8 cellular contexts compared by ENCODE assay signal in genomic region chr6:30685977-30686907, GRCh38. TPM values are rescaled to one million over a fixed set of nuclear protein-coding genes. Genes with fewer than 3 reads are reported as not detected.
DNase-seq lines count a peak whose midpoint lies in the region; ATAC-seq, FAIRE-seq and TF ChIP-seq lines count a peak whose summit lies in the region.

Gene PPP1R18 (minus strand): TSS chr6:30686645. CDS start chr6:30686018, 627 bp downstream.

- peak; percentile 52 for DNase-seq in COLO668 (lab: John Stamatoyannopoulos, UW; ENCODE audit: unreplicated experiment)
- peak; percentile 63 to 85 for DNase-seq in SJSA1 (ENCODE audit: low read depth in 1 of 2, low spot score in 2 of 2)
- peak; percentile 91 for DNase-seq in activated naive CD4-positive, alpha-beta T cell treated with anti-CD3 and anti-CD28 coated beads, Interleukin-2, amount 10 ng/mL, durations not matched to agents 7 days and 5 days
- DNase-seq in glutamatergic neuron, result peak; percentile 63
- DNase-seq in pancreas, result peak; percentile 65 to 88 (median 77)

- intact Hi-C loops in pancreas (cut with DNase I), result no loop called here

- H3K4me1 ChIP-seq in SJSA1 (replicated peaks), result peaks cover 68% of the 10 kb centered on the region
- H3K4me1 ChIP-seq in pancreas, result peaks cover 3 to 11% (median 5%) of the 10 kb centered on the region in 3 donors
- H3K4me1 ChIP-seq in thymus (ENCODE audit: control insufficient read depth, insufficient read depth, low read length), result peaks cover 30% of the 10 kb centered on the region

- no peak for FAIRE-seq in pancreas (lab: Jason Lieb, UNC)

- no peaks in the 10 kb centered on the region for H3K27me3 Mint-ChIP-seq in activated naive CD4-positive, alpha-beta T cell treated with anti-CD3 and anti-CD28 coated beads, Interleukin-2, amount 10 ng/mL, durations not matched to agents 7 days and 5 days
- peaks cover 35% of the 10 kb centered on the region for H3K27me3 Mint-ChIP-seq in glutamatergic neuron (ENCODE audit: unreplicated experiment)

- peaks cover 37% of the 10 kb centered on the region for H3K4me1 Mint-ChIP-seq in activated naive CD4-positive, alpha-beta T cell treated with anti-CD3 and anti-CD28 coated beads, Interleukin-2, amount 10 ng/mL, durations not matched to agents 7 days and 5 days
- H3K4me1 Mint-ChIP-seq in glutamatergic neuron (ENCODE audit: low read depth, unreplicated experiment), result peaks cover 44% of the 10 kb centered on the region

- peak within 1 kb of the TSS; percentile 90 for H3K27ac Mint-ChIP-seq in activated naive CD4-positive, alpha-beta T cell treated with anti-CD3 and anti-CD28 coated beads, Interleukin-2, amount 10 ng/mL, durations not matched to agents 7 days and 5 days
- peak within 1 kb of the TSS; percentile 100 for H3K27ac Mint-ChIP-seq in glutamatergic neuron (ENCODE audit: unreplicated experiment)

- H3K9me3 ChIP-seq in SJSA1 (replicated peaks) (no peaks in the 10 kb centered on the region), pancreas (no peaks in the 10 kb centered on the region), thymus (ENCODE audit: control insufficient read depth) (no peaks in the 10 kb centered on the region)

- CTCF ChIA-PET in activated naive CD4-positive, alpha-beta T cell treated with anti-CD3 and anti-CD28 coated beads, Interleukin-2, amount 10 ng/mL, durations not matched to agents 7 days and 5 days (lab: Charles Lee), result interaction anchor here (1.8 to 13.1 kb wide), 3 partner anchors 35 to 71 kb away, joined by 6 to 285 read pairs (median 8); partner anchors contain the start of genes MDC1 and TUBB

- no peak for TF ChIP-seq CTCF in glutamatergic neuron (IDR thresholded peaks at IDR 0.05; ENCODE audit: partially characterized antibody, unreplicated experiment)
- no peak for TF ChIP-seq CTCF in pancreas (IDR thresholded peaks at IDR 0.05)

- no peaks in the 10 kb centered on the region for H3K9me3 Mint-ChIP-seq in activated naive CD4-positive, alpha-beta T cell treated with anti-CD3 and anti-CD28 coated beads, Interleukin-2, amount 10 ng/mL, durations not matched to agents 7 days and 5 days
- H3K9me3 Mint-ChIP-seq in glutamatergic neuron (ENCODE audit: unreplicated experiment), result peaks cover 30% of the 10 kb centered on the region

- H3K27ac ChIP-seq in SJSA1 (peak within 1 kb of the TSS; percentile 70), pancreas (peak within 1 kb of the TSS; percentile 70 to 93 (median 84)), thymus (ENCODE audit: low read depth) (peak within 1 kb of the TSS; percentile 99)

- peak within 1 kb of the TSS; percentile 99 for H3K4me3 Mint-ChIP-seq in activated naive CD4-positive, alpha-beta T cell treated with anti-CD3 and anti-CD28 coated beads, Interleukin-2, amount 10 ng/mL, durations not matched to agents 7 days and 5 days
- H3K4me3 Mint-ChIP-seq in glutamatergic neuron (ENCODE audit: unreplicated experiment), result peak within 1 kb of the TSS; percentile 100

- peaks cover 40% of the 10 kb centered on the region for H3K36me3 ChIP-seq in SJSA1
- no peaks in the 10 kb centered on the region for H3K36me3 ChIP-seq in pancreas
- peaks cover under 1% of the 10 kb centered on the region for H3K36me3 ChIP-seq in thymus (ENCODE audit: control insufficient read depth, insufficient read depth)

- ATAC-seq in HG02623 (IDR thresholded peaks at IDR 0.05; ENCODE audit: unreplicated experiment) (peak; percentile 12), pancreas (peak; percentile 53 to 68 (median 60)), GM21390 (IDR thresholded peaks at IDR 0.05; ENCODE audit: unreplicated experiment) (no peak)

- H3K27me3 ChIP-seq in SJSA1 (replicated peaks), result no peaks in the 10 kb centered on the region
- H3K27me3 ChIP-seq in pancreas, result no peaks in the 10 kb centered on the region
- H3K27me3 ChIP-seq in thymus (ENCODE audit: control insufficient read depth, insufficient read depth), result no peaks in the 10 kb centered on the region

- peaks cover 60% of the 10 kb centered on the region for H3K36me3 Mint-ChIP-seq in activated naive CD4-positive, alpha-beta T cell treated with anti-CD3 and anti-CD28 coated beads, Interleukin-2, amount 10 ng/mL, durations not matched to agents 7 days and 5 days
- peaks cover 5% of the 10 kb centered on the region for H3K36me3 Mint-ChIP-seq in glutamatergic neuron (ENCODE audit: unreplicated experiment)

- peak within 1 kb of the TSS; percentile 65 for H3K4me3 ChIP-seq in SJSA1
- H3K4me3 ChIP-seq in pancreas, result peak within 1 kb of the TSS; percentile 55 to 78 (median 70)
- H3K4me3 ChIP-seq in thymus (ENCODE audit: low read length), result peak within 1 kb of the TSS; percentile 65

- 7 to 10% methylated on average over 33 to 42 of the region's 42 CpGs for WGBS in pancreas, 2 donors
- WGBS in thymus, result under 1% methylated on average over 42 of the region's 42 CpGs

RNA-seq across cellular contexts. Expression of gene PPP1R18, which starts in this region (rescaled TPM):
- total RNA-seq in SJSA1 (2014; rRNA removed; shearing (Covaris generic)), result 53.2 and 76.8 TPM in 2 replicates
- total RNA-seq in glutamatergic neuron (ENCODE audit: unreplicated experiment) (175 TPM), pancreas (10 to 100 TPM in 2 of 6 donors, 1 to 10 TPM in 4; 5.3 to 27.2 (median 7.8) TPM)
- polyA plus RNA-seq in pancreas (10 to 100 TPM; 25.8 to 27.1 TPM), thymus (115 TPM)
